ENCODE assay signal across 8 cellular contexts in the genomic region with DNA sequence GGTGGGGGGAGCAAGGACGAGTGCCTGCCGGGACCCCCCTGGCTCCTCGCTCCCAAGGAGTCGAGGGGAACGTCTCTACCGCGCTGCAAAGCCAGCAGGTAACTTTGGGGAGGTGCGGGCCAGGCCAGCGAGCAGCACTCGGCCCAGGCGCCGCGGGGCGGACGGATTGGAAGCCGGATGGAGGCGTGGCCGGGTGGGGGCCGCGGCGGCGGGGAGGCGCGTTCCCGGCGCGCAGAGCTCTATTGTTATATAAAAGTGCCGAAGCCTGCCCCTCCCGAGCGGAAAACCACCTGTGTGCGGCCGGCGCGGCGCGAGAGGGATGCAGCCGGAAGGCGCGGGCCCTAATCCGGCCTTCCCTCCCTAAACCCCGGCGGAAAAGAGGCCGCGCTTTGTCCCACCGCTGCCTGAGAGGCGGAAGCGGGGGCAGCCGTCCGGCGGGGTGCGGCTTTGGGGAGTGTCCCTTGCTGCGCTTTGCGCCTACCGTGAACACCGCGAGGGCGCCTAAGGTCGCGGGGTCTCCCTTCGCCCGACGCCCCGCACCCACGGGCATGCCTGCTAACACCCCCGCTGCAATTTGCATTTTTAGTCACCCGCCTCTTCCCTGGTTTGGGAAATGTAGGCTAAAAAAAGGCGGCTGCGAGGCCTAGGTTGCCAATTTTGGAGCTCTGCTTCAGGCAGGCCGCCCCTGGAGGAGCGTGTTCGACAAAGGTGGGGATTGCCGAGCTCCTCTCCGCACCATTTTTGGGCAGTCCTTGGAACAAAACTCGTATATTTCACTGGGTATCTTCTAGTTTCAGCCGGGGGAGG. TPM values are rescaled to one million over a fixed set of nuclear protein-coding genes. Genes with fewer than 3 reads are reported as not detected.
DNase-seq lines count a peak whose midpoint lies in the region; ATAC-seq and TF ChIP-seq lines count a peak whose summit lies in the region.

No MANE protein-coding gene starts in this region.

- 0 to 1% methylated on average over 22 to 75 of the region's 75 CpGs for WGBS in endodermal cell (ENCODE audit: insufficient coverage in 1 of 2, insufficient read length in 1 of 2), 2 experiments

- no peaks in the 10 kb centered on the region for H3K9me3 ChIP-seq in endodermal cell (ENCODE audit: control insufficient read depth, low read length)

- no peak for TF ChIP-seq CTCF in GM06990 (IDR thresholded peaks at IDR 0.05; ENCODE audit: insufficient read depth, low read length, poor library complexity, severe bottlenecking)
- TF ChIP-seq CTCF in endodermal cell (conservative IDR thresholded peaks at IDR 0.05), result no peak

- H3K27me3 Mint-ChIP-seq in activated CD8-positive, alpha-beta memory T cell treated with anti-CD3 and anti-CD28 coated beads, Interleukin-2, amount 10 ng/mL, durations not matched to agents 7 days and 5 days, result no peaks in the 10 kb centered on the region
- H3K27me3 Mint-ChIP-seq in endodermal cell (ENCODE audit: insufficient read depth), result no peaks in the 10 kb centered on the region

- peak overlapping the region; percentile 93 for H3K27ac Mint-ChIP-seq in activated CD8-positive, alpha-beta memory T cell treated with anti-CD3 and anti-CD28 coated beads, Interleukin-2, amount 10 ng/mL, durations not matched to agents 7 days and 5 days
- peak overlapping the region; percentile 99 for H3K27ac Mint-ChIP-seq in endodermal cell

- H3K9ac ChIP-seq in endodermal cell (ENCODE audit: extremely low read depth, low read length, poor library complexity, severe bottlenecking), result peak overlapping the region; percentile 96

- peak; percentile 65 for DNase-seq in GM06990 (ENCODE audit: extremely low read depth, insufficient read length)
- peak; percentile 74 for DNase-seq in NCI-H510A treated with DMSO at 0.1 percent for 48 hours (lab: John Stamatoyannopoulos, UW)
- DNase-seq in activated CD8-positive, alpha-beta memory T cell treated with anti-CD3 and anti-CD28 coated beads, Interleukin-2, amount 10 ng/mL, durations not matched to agents 7 days and 5 days, result peak; percentile 90
- peak; percentile 98 for DNase-seq in endodermal cell
- DNase-seq in midbrain (lab: John Stamatoyannopoulos, UW), result peak; percentile 40
- DNase-seq in stimulated activated CD8-positive, alpha-beta memory T cell treated with anti-CD3 and anti-CD28 coated beads, Interleukin-2, amount 100 ng/mL, for 48 hours (ENCODE audit: low read depth in 2 of 2), result peak; percentile 69 to 70
- DNase-seq in superior temporal gyrus (ENCODE audit: extremely low spot score), result no peak

- H3K36me3 ChIP-seq in GM06990 (ENCODE audit: control insufficient read depth, insufficient read depth, low read length), result no peaks in the 10 kb centered on the region
- H3K36me3 ChIP-seq in endodermal cell (ENCODE audit: control insufficient read depth, insufficient read depth, low read length), result peaks cover 16% of the 10 kb centered on the region

- H3K4me3 ChIP-seq in GM06990 (replicated peaks; ENCODE audit: low read depth, low read length), result peak overlapping the region; percentile 62
- H3K4me3 ChIP-seq in endodermal cell (ENCODE audit: low read length), result peak overlapping the region; percentile 98

- peak; percentile 29 for ATAC-seq in HG02884 (IDR thresholded peaks at IDR 0.05; ENCODE audit: unreplicated experiment)
- peak; percentile 31 for ATAC-seq in activated CD8-positive, alpha-beta memory T cell treated with anti-CD3 and anti-CD28 coated beads, Interleukin-2, amount 10 ng/mL, durations not matched to agents 7 days and 5 days

- H3K36me3 Mint-ChIP-seq in activated CD8-positive, alpha-beta memory T cell treated with anti-CD3 and anti-CD28 coated beads, Interleukin-2, amount 10 ng/mL, durations not matched to agents 7 days and 5 days, result peaks cover 31% of the 10 kb centered on the region
- peaks cover 24% of the 10 kb centered on the region for H3K36me3 Mint-ChIP-seq in endodermal cell (ENCODE audit: low read depth)

- peaks cover 8% of the 10 kb centered on the region for H3K4me1 ChIP-seq in endodermal cell (ENCODE audit: control insufficient read depth, insufficient read depth, low read length)

- H3K27me3 ChIP-seq in GM06990 (replicated peaks; ENCODE audit: control insufficient read depth, insufficient read depth, low read length) (no peaks in the 10 kb centered on the region; the same call in none of the 2 replicates), endodermal cell (ENCODE audit: control insufficient read depth, insufficient read depth, low read length, poor library complexity, severe bottlenecking) (no peaks in the 10 kb centered on the region)

- H3K9me3 Mint-ChIP-seq in activated CD8-positive, alpha-beta memory T cell treated with anti-CD3 and anti-CD28 coated beads, Interleukin-2, amount 10 ng/mL, durations not matched to agents 7 days and 5 days (ENCODE audit: low read depth), result no peaks in the 10 kb centered on the region
- H3K9me3 Mint-ChIP-seq in endodermal cell, result no peaks in the 10 kb centered on the region

- H3K4me3 Mint-ChIP-seq in activated CD8-positive, alpha-beta memory T cell treated with anti-CD3 and anti-CD28 coated beads, Interleukin-2, amount 10 ng/mL, durations not matched to agents 7 days and 5 days, result peak overlapping the region; percentile 93
- H3K4me3 Mint-ChIP-seq in endodermal cell, result peak overlapping the region; percentile 98

- peaks cover 24% of the 10 kb centered on the region for H3K4me1 Mint-ChIP-seq in activated CD8-positive, alpha-beta memory T cell treated with anti-CD3 and anti-CD28 coated beads, Interleukin-2, amount 10 ng/mL, durations not matched to agents 7 days and 5 days
- H3K4me1 Mint-ChIP-seq in endodermal cell, result peaks cover 47% of the 10 kb centered on the region

- peak overlapping the region; percentile 99 for H3K27ac ChIP-seq in endodermal cell (ENCODE audit: low read depth, low read length)

- CTCF ChIA-PET in activated CD8-positive, alpha-beta memory T cell treated with anti-CD3 and anti-CD28 coated beads, Interleukin-2, amount 10 ng/mL, durations not matched to agents 7 days and 5 days (lab: Charles Lee), result interaction anchor here (0.6 to 7.3 kb wide), 15 partner anchors 8 to 335 kb away, joined by 3 to 53 read pairs (median 4); no protein-coding TSS in a partner anchor

RNA-seq across cellular contexts. Expression of a gene that starts 1.7 kb away (rescaled TPM):
- 100 to 1,000 TPM in 1 of 2 experiments, 10 to 100 TPM in 1; 76.3 to 100 TPM for total RNA-seq in activated CD8-positive, alpha-beta memory T cell treated with anti-CD3 and anti-CD28 coated beads, Interleukin-2, amount 10 ng/mL, durations not matched to agents 7 days and 5 days
- total RNA-seq in endodermal cell, result 100 to 1,000 TPM in 1 of 2 donors, 10 to 100 TPM in 1; 85.9 to 123 TPM
- 98.6 TPM for polyA plus RNA-seq in endodermal cell (2013, experiment 1 of 2)
- polyA plus RNA-seq in endodermal cell (2013, experiment 2 of 2), result 99.0 TPM
